24 cellular contexts compared by ENCODE assay signal in genomic region chr20:43843965-43844660, GRCh38.
A peak's percentile ranks its signal among the peaks of the same experiment; 100 is the strongest.
DNase-seq lines count a peak whose midpoint lies in the region; ATAC-seq and TF ChIP-seq lines count a peak whose summit lies in the region.
"Had no signal": no experiment of that assay in that cellular context is flagged by ENCODE, and none has a peak within 500 bp of the region (broad histone marks: within the 10 kb centered on the region; RNA-seq: fewer than 3 reads in every experiment).

No MANE protein-coding gene starts in this region.

- no peaks in the 10 kb centered on the region for H3K9me3 Mint-ChIP-seq in activated CD4-positive, alpha-beta memory T cell treated with anti-CD3 and anti-CD28 coated beads for 36 hours
- H3K9me3 Mint-ChIP-seq in activated CD4-positive, alpha-beta memory T cell treated with anti-CD3 and anti-CD28 coated beads, Interleukin-2, amount 10 ng/mL, durations not matched to agents 7 days and 5 days, result no peaks in the 10 kb centered on the region
- H3K9me3 Mint-ChIP-seq: activated naive CD8-positive, alpha-beta T cell treated with anti-CD3 and anti-CD28 coated beads, Interleukin-2, amount 50 U/mL, for 24 hours; mesothelial cell of epicardium; nephron had no signal

- peaks cover 33% of the 10 kb centered on the region for H3K4me1 ChIP-seq in osteoblast (ENCODE audit: insufficient read depth, low read length)
- H3K4me1 ChIP-seq: BE2C, body of pancreas, stomach, tibial artery had no signal

- H3K9me3 ChIP-seq in osteoblast (ENCODE audit: low read depth, low read length), result no peaks in the 10 kb centered on the region
- H3K9me3 ChIP-seq: BE2C, body of pancreas, stomach, tibial artery had no signal

- H3K27me3 ChIP-seq in osteoblast (ENCODE audit: insufficient read depth, low read length), result no peaks in the 10 kb centered on the region
- H3K27me3 ChIP-seq: BE2C, body of pancreas, stomach, tibial artery had no signal

- H4K20me1 ChIP-seq in osteoblast (ENCODE audit: insufficient read depth, low read length), result no peaks in the 10 kb centered on the region

- POLR2A ChIA-PET in activated CD4-positive, alpha-beta memory T cell treated with anti-CD3 and anti-CD28 coated beads for 36 hours (lab: Charles Lee), result interaction anchor here (1.1 kb wide), 1 partner anchor 93 kb away, joined by 3 read pairs; no protein-coding TSS in a partner anchor
- POLR2A ChIA-PET in activated CD4-positive, alpha-beta memory T cell treated with anti-CD3 and anti-CD28 coated beads, Interleukin-2, amount 10 ng/mL, durations not matched to agents 7 days and 5 days (lab: Charles Lee), result interaction anchor here (0.9 to 2.8 kb wide), 2 partner anchors 9 to 93 kb away, joined by 3 to 13 read pairs; no protein-coding TSS in a partner anchor
- POLR2A ChIA-PET in HEK293T (lab: Yijun Ruan, JAX), result no interaction called here

- no peak overlapping the region for H2AFZ ChIP-seq in osteoblast (ENCODE audit: low read length)

- no peak overlapping the region for H3K4me3 ChIP-seq in osteoblast (ENCODE audit: insufficient read depth, low read length)
- H3K4me3 ChIP-seq: body of pancreas, stomach, tibial artery had no signal

- H3K27me3 Mint-ChIP-seq in activated CD4-positive, alpha-beta memory T cell treated with anti-CD3 and anti-CD28 coated beads for 36 hours, result peaks cover 14% of the 10 kb centered on the region
- H3K27me3 Mint-ChIP-seq in activated CD4-positive, alpha-beta memory T cell treated with anti-CD3 and anti-CD28 coated beads, Interleukin-2, amount 10 ng/mL, durations not matched to agents 7 days and 5 days, result peaks cover 21% of the 10 kb centered on the region

- no peak overlapping the region for H3K4me2 ChIP-seq in osteoblast (ENCODE audit: insufficient read depth, low read length)

- H3K79me2 ChIP-seq in osteoblast (ENCODE audit: insufficient read depth, low read length), result no peaks in the 10 kb centered on the region

- peak overlapping the region; percentile 1 for H3K27ac Mint-ChIP-seq in activated CD4-positive, alpha-beta memory T cell treated with anti-CD3 and anti-CD28 coated beads for 36 hours
- H3K27ac Mint-ChIP-seq in activated CD4-positive, alpha-beta memory T cell treated with anti-CD3 and anti-CD28 coated beads, Interleukin-2, amount 10 ng/mL, durations not matched to agents 7 days and 5 days, result no peak overlapping the region
- H3K27ac Mint-ChIP-seq: activated naive CD8-positive, alpha-beta T cell treated with anti-CD3 and anti-CD28 coated beads, Interleukin-2, amount 50 U/mL, for 24 hours; mesothelial cell of epicardium; nephron had no signal

- no peak for ATAC-seq in GM21526 (IDR thresholded peaks at IDR 0.05; ENCODE audit: low FRiP score, unreplicated experiment)

- peak overlapping the region; percentile 10 for H3K27ac ChIP-seq in osteoblast (ENCODE audit: low read depth, low read length)
- H3K27ac ChIP-seq: body of pancreas, tibial artery had no signal

- H3K36me3 ChIP-seq in osteoblast (ENCODE audit: insufficient read depth, low read length), result no peaks in the 10 kb centered on the region
- H3K36me3 ChIP-seq: BE2C, stomach, tibial artery had no signal

- CTCF ChIA-PET in activated CD4-positive, alpha-beta memory T cell treated with anti-CD3 and anti-CD28 coated beads for 36 hours (lab: Charles Lee), result interaction anchor here (8.9 kb wide), 1 partner anchor 94 kb away, joined by 65 read pairs; no protein-coding TSS in a partner anchor
- CTCF ChIA-PET in activated CD4-positive, alpha-beta memory T cell treated with anti-CD3 and anti-CD28 coated beads, Interleukin-2, amount 10 ng/mL, durations not matched to agents 7 days and 5 days (lab: Charles Lee), result interaction anchor here (1.9 to 7.9 kb wide), 2 partner anchors 94 to 111 kb away, joined by 7 to 56 read pairs; no protein-coding TSS in a partner anchor
- CTCF ChIA-PET in HEK293T (lab: Yijun Ruan, JAX), result no interaction called here

- no peak for TF ChIP-seq CTCF in osteoblast (IDR thresholded peaks at IDR 0.05; ENCODE audit: extremely low read depth, low read depth, low read length)

- no peak overlapping the region for H3K4me3 Mint-ChIP-seq in activated CD4-positive, alpha-beta memory T cell treated with anti-CD3 and anti-CD28 coated beads for 36 hours
- no peak overlapping the region for H3K4me3 Mint-ChIP-seq in activated CD4-positive, alpha-beta memory T cell treated with anti-CD3 and anti-CD28 coated beads, Interleukin-2, amount 10 ng/mL, durations not matched to agents 7 days and 5 days
- H3K4me3 Mint-ChIP-seq: activated naive CD8-positive, alpha-beta T cell treated with anti-CD3 and anti-CD28 coated beads, Interleukin-2, amount 50 U/mL, for 24 hours; mesothelial cell of epicardium; nephron had no signal

- no peaks in the 10 kb centered on the region for H3K36me3 Mint-ChIP-seq in activated CD4-positive, alpha-beta memory T cell treated with anti-CD3 and anti-CD28 coated beads for 36 hours
- H3K36me3 Mint-ChIP-seq in activated CD4-positive, alpha-beta memory T cell treated with anti-CD3 and anti-CD28 coated beads, Interleukin-2, amount 10 ng/mL, durations not matched to agents 7 days and 5 days (ENCODE audit: low read depth), result no peaks in the 10 kb centered on the region
- H3K36me3 Mint-ChIP-seq: mesothelial cell of epicardium had no signal

- intact Hi-C loops in activated CD4-positive, alpha-beta memory T cell treated with anti-CD3 and anti-CD28 coated beads for 36 hours (cut with micrococcal nuclease), result loop anchor here (2.0 to 5.0 kb wide), 2 partner anchors 183 to 237 kb away; no protein-coding TSS in a partner anchor

- H3K4me1 Mint-ChIP-seq in activated CD4-positive, alpha-beta memory T cell treated with anti-CD3 and anti-CD28 coated beads for 36 hours (ENCODE audit: low read depth), result peaks cover 33% of the 10 kb centered on the region
- H3K4me1 Mint-ChIP-seq in activated CD4-positive, alpha-beta memory T cell treated with anti-CD3 and anti-CD28 coated beads, Interleukin-2, amount 10 ng/mL, durations not matched to agents 7 days and 5 days, result peaks cover 53% of the 10 kb centered on the region
- H3K4me1 Mint-ChIP-seq: mesothelial cell of epicardium, nephron had no signal

- no peak for DNase-seq in activated CD4-positive, alpha-beta memory T cell treated with anti-CD3 and anti-CD28 coated beads for 36 hours
- DNase-seq in activated CD4-positive, alpha-beta memory T cell treated with anti-CD3 and anti-CD28 coated beads, Interleukin-2, amount 10 ng/mL, durations not matched to agents 7 days and 5 days, result no peak
- peak; percentile 21 for DNase-seq in M059J (ENCODE audit: low read depth)
- DNase-seq in ecto neural progenitor cell (ENCODE audit: low spot score), result peak; percentile 20
- DNase-seq in osteoblast (ENCODE audit: insufficient read length, low spot score, missing footprints), result no peak
- no peak for DNase-seq in HEK293T (ENCODE audit: extremely low spot score)
- no peak for DNase-seq in NCI-H748 treated with DMSO at 0.1 percent for 48 hours (lab: John Stamatoyannopoulos, UW)
- DNase-seq: activated CD4-positive, alpha-beta T cell treated with anti-CD3 and anti-CD28 coated beads for 48 hours; activated effector memory CD4-positive, alpha-beta T cell treated with anti-CD3 and anti-CD28 coated beads, Interleukin-2, amount 50 U/mL, for 16 hours; activated naive CD8-positive, alpha-beta T cell treated with anti-CD3 and anti-CD28 coated beads, Interleukin-2, amount 50 U/mL, for 24 hours; BE2C; effector CD4-positive, alpha-beta T cell; erythroblast; foreskin melanocyte; left colon; NCI-H1436; NCI-H510A; stimulated activated CD4-positive, alpha-beta T cell treated with anti-CD3 and anti-CD28 coated beads, Interleukin-15, amount 100 ng/mL, for 24 hours; stomach had no signal

TF ChIP-seq in HEK293T, 16 proteins besides CTCF, POLR2A, EP300 and RAD21:
- no peak for TF ChIP-seq SP1 (IDR thresholded peaks at IDR 0.05)
- TF ChIP-seq TARDBP (IDR thresholded peaks at IDR 0.05), result no peak
- TF ChIP-seq PKNOX1 (IDR thresholded peaks at IDR 0.05), result no peak

Comparison
In these comparisons a context has a peak if more than half of its experiments do, and no peak if none do; other contexts are left out.
1. DNase-seq: peak in M059J (single experiment) and ecto neural progenitor cell (single experiment); none in activated CD4-positive, alpha-beta memory T cell treated with anti-CD3 and anti-CD28 coated beads for 36 hours (single experiment), activated CD4-positive, alpha-beta memory T cell treated with anti-CD3 and anti-CD28 coated beads, Interleukin-2, amount 10 ng/mL, durations not matched to agents 7 days and 5 days (single experiment), osteoblast (single experiment), HEK293T (single experiment) and NCI-H748 treated with DMSO at 0.1 percent for 48 hours (single experiment).